In genomic region chr17:7912927-7913524, GRCh38 we compare ENCODE assay signal across 1 cellular context.
TF ChIP-seq lines count a peak whose summit lies in the region.

No MANE protein-coding gene starts in this region.

TF ChIP-seq in HCT116, 20 proteins besides CTCF, POLR2A, EP300 and RAD21:
- TF ChIP-seq TCF7L2 (IDR thresholded peaks at IDR 0.05; ENCODE audit: borderline replicate concordance, extremely low read depth, insufficient read depth, insufficient read length) (peak; percentile 41), MAX (IDR thresholded peaks at IDR 0.05) (no peak), SIN3A (IDR thresholded peaks at IDR 0.05; ENCODE audit: low read depth) (no peak), SRF (IDR thresholded peaks at IDR 0.05; ENCODE audit: low read depth) (no peak), FOSL1 (IDR thresholded peaks at IDR 0.05; ENCODE audit: low read depth) (no peak), YY1 (IDR thresholded peaks at IDR 0.05; ENCODE audit: extremely low read depth, insufficient replicate concordance, low read depth, low read length) (no peak), REST (IDR thresholded peaks at IDR 0.05; ENCODE audit: low read depth) (no peak)
